In genomic region chr2:60794271-60794863, GRCh38 we compare ENCODE assay signal across 8 cellular contexts. TPM values are rescaled to one million over a fixed set of nuclear protein-coding genes. Genes with fewer than 3 reads are reported as not detected.
DNase-seq lines count a peak whose midpoint lies in the region; ATAC-seq, FAIRE-seq and TF ChIP-seq lines count a peak whose summit lies in the region.

No MANE protein-coding gene starts in this region.

- peak; percentile 20 for DNase-seq in RPMI7951 (ENCODE audit: low read depth)
- peak; percentile 6 for DNase-seq in fibroblast of the conjunctiva (ENCODE audit: low read depth)
- no peak for DNase-seq in suprapubic skin (ENCODE audit: low spot score in 2 of 2)
- no peak for DNase-seq in left ventricle myocardium superior

- TF ChIP-seq CTCF in GM12874 (IDR thresholded peaks at IDR 0.05; ENCODE audit: insufficient read depth, low read depth, low read length) (peak; percentile 29; the same call in 1 of the 2 replicates), suprapubic skin (IDR thresholded peaks at IDR 0.05) (peak; percentile 26 to 36)

- FAIRE-seq in A204.1 (lab: Jason Lieb, UNC), result peak; percentile 98

- 69% methylated on average over 5 of the region's 5 CpGs for WGBS in suprapubic skin

- peaks cover 88% of the 10 kb centered on the region for H3K36me3 ChIP-seq in suprapubic skin

- no peak overlapping the region for H3K27ac ChIP-seq in suprapubic skin

- no peak overlapping the region for H3K4me3 ChIP-seq in suprapubic skin

- H3K4me1 ChIP-seq in suprapubic skin, result no peaks in the 10 kb centered on the region

- ATAC-seq in HG03571 (IDR thresholded peaks at IDR 0.05; ENCODE audit: unreplicated experiment) (no peak), HG02763 (IDR thresholded peaks at IDR 0.05; ENCODE audit: unreplicated experiment) (no peak), left ventricle myocardium superior (no peak)

- intact Hi-C loops in left ventricle myocardium superior (cut with micrococcal nuclease), result no loop called here

- TF ChIP-seq EP300 in suprapubic skin (IDR thresholded peaks at IDR 0.05), result no peak

- TF ChIP-seq POLR2A in suprapubic skin (IDR thresholded peaks at IDR 0.05), result no peak

- H3K27me3 ChIP-seq in suprapubic skin, result no peaks in the 10 kb centered on the region

- H3K9me3 ChIP-seq in suprapubic skin, result no peaks in the 10 kb centered on the region

RNA-seq across cellular contexts. Expression of gene PAPOLG, which starts 38.3 kb away (rescaled TPM):
- 14.7 and 14.8 TPM in 2 replicates for total RNA-seq in RPMI7951 (2014; rRNA removed; shearing (Covaris generic))
- total RNA-seq in suprapubic skin, result 10 to 100 TPM; 15.4 to 23.0 (median 19.5) TPM
- 8.2 TPM for total RNA-seq in left ventricle myocardium superior

Comparison
In these comparisons a context has a peak if more than half of its experiments do, and no peak if none do; other contexts are left out.
1. DNase-seq: peak in RPMI7951 (single experiment) and fibroblast of the conjunctiva (single experiment); none in suprapubic skin (0 of 2) and left ventricle myocardium superior (single experiment).